11 cellular contexts compared by ENCODE assay signal in the genomic region with DNA sequence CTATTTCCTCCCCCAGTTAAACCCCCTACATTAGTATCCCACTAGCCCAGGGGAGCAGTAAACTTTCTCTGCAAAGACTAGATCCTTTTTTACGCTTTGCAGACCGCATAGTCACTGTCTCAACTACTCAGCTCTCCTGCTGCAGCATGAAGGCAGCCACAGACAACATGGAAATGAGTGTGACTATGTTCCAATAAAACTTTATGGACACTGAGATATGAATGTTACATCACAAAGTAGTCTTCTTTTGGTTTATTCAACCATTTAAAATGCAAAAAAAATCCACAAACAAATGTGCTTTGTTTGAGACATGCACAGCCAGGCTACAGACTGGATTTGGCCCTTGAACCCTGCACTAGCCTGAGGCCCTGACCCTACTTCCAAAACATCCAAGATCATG. TPM values are rescaled to one million over a fixed set of nuclear protein-coding genes. Genes with fewer than 3 reads are reported as not detected.
DNase-seq lines count a peak whose midpoint lies in the region; ATAC-seq and TF ChIP-seq lines count a peak whose summit lies in the region.
"Had no signal": no experiment of that assay in that cellular context is flagged by ENCODE, and none has a peak within 500 bp of the region (broad histone marks: within the 10 kb centered on the region; RNA-seq: fewer than 3 reads in every experiment).

No MANE protein-coding gene starts in this region.

- TF ChIP-seq CTCF in DND-41 (IDR thresholded peaks at IDR 0.05; ENCODE audit: borderline replicate concordance, extremely low read depth, low read length, poor library complexity, severe bottlenecking) (no peak), PC-3 (conservative IDR thresholded peaks at IDR 0.05; ENCODE audit: low read depth, low read length) (no peak), endothelial cell (IDR thresholded peaks at IDR 0.05; ENCODE audit: unreplicated experiment) (no peak), parathyroid adenoma (IDR thresholded peaks at IDR 0.05) (no peak)

- peaks cover 13% of the 10 kb centered on the region; the same call in 1 of the 2 replicates for H4K20me1 ChIP-seq in DND-41 (ENCODE audit: insufficient read depth, low read length)
- H4K20me1 ChIP-seq in PC-3 (ENCODE audit: low read length), result no peaks in the 10 kb centered on the region

- no peaks in the 10 kb centered on the region for H3F3A ChIP-seq in PC-3 (ENCODE audit: low read length, unreplicated experiment)

- peak overlapping the region; percentile 98 for H3K4me3 Mint-ChIP-seq in endothelial cell (ENCODE audit: unreplicated experiment)

- H3K4me2 ChIP-seq in DND-41 (ENCODE audit: insufficient read depth, low read length), result peak overlapping the region; percentile 94
- H3K4me2 ChIP-seq in PC-3 (ENCODE audit: low read length), result peak overlapping the region; percentile 95
- H3K4me2 ChIP-seq in parathyroid adenoma (ENCODE audit: low read length), result peak overlapping the region; percentile 89

- H3K9ac ChIP-seq in DND-41 (ENCODE audit: low read depth, low read length), result peak overlapping the region; percentile 85; the same call in 1 of the 2 replicates
- no peak overlapping the region for H3K9ac ChIP-seq in PC-3 (ENCODE audit: low read length)
- H3K9ac ChIP-seq in parathyroid adenoma, result no peak overlapping the region

- H3K27ac ChIP-seq in DND-41 (ENCODE audit: low read length), result no peak overlapping the region
- no peak overlapping the region for H3K27ac ChIP-seq in PC-3 (ENCODE audit: low read length)
- no peak overlapping the region for H3K27ac ChIP-seq in parathyroid adenoma

- no peaks in the 10 kb centered on the region for H3K9me3 ChIP-seq in DND-41 (ENCODE audit: insufficient read depth, low read length, severe bottlenecking)
- no peaks in the 10 kb centered on the region for H3K9me3 ChIP-seq in PC-3 (ENCODE audit: low read length)
- no peaks in the 10 kb centered on the region for H3K9me3 ChIP-seq in parathyroid adenoma (ENCODE audit: control insufficient read depth, low read length)
- H3K9me3 ChIP-seq in HAP-1, result no peaks in the 10 kb centered on the region

- no peak for DNase-seq in DND-41
- no peak for DNase-seq in PC-3
- DNase-seq in endothelial cell (ENCODE audit: low spot score), result no peak
- DNase-seq in NK-92 treated with Interleukin-12 subunit alpha and Interleukin-12 subunit beta, amount 100 ng/mL, for 24 hours (lab: John Stamatoyannopoulos, UW), result no peak
- DNase-seq in ecto neural progenitor cell (ENCODE audit: low spot score), result no peak
- no peak for DNase-seq in HAP-1 (ENCODE audit: low spot score in 2 of 2)
- DNase-seq: DMS79; NCI-H748 treated with DMSO at 0.1 percent for 48 hours; stimulated activated CD4-positive, alpha-beta T cell treated with anti-CD3 and anti-CD28 coated beads, Interleukin-1b, Interleukin-23, amount 100 ng/mL, for 48 hours had no signal

- peak overlapping the region in 1 of 2 experiments; percentile 98; a peak in 2 of 4 replicates for H3K4me3 ChIP-seq in DND-41 (ENCODE audit: low read depth in 1 of 2, low read length in 2 of 2)
- H3K4me3 ChIP-seq in PC-3 (ENCODE audit: low read length), result peak overlapping the region; percentile 93
- no peak overlapping the region for H3K4me3 ChIP-seq in parathyroid adenoma (ENCODE audit: low read depth, low read length)
- H3K4me3 ChIP-seq in HAP-1, result no peak overlapping the region

- POLR2A ChIA-PET in PC-3 (lab: Charles Lee; ENCODE audit: unreplicated experiment), result no interaction called here

- no peak overlapping the region for H3K27ac Mint-ChIP-seq in endothelial cell (ENCODE audit: unreplicated experiment)

- H3K4me1 ChIP-seq in DND-41 (ENCODE audit: insufficient read depth, low read length) (peaks cover 44% of the 10 kb centered on the region), PC-3 (ENCODE audit: insufficient read depth, low read length) (peaks cover 25% of the 10 kb centered on the region), parathyroid adenoma (peaks cover 23% of the 10 kb centered on the region), HAP-1 (peaks cover 10% of the 10 kb centered on the region)

- peaks cover 24% of the 10 kb centered on the region for H3K36me3 Mint-ChIP-seq in endothelial cell (ENCODE audit: low read depth, unreplicated experiment)

- H3K36me3 ChIP-seq in DND-41 (ENCODE audit: insufficient read depth, low read length), result peaks cover 24% of the 10 kb centered on the region
- no peaks in the 10 kb centered on the region for H3K36me3 ChIP-seq in PC-3 (ENCODE audit: low read depth, low read length)
- H3K36me3 ChIP-seq in parathyroid adenoma (ENCODE audit: control insufficient read depth, insufficient read depth, low read length), result no peaks in the 10 kb centered on the region
- H3K36me3 ChIP-seq in HAP-1 (replicated peaks), result peaks cover 5% of the 10 kb centered on the region

- intact Hi-C loops in PC-3 (cut with micrococcal nuclease), result no loop called here

- in situ Hi-C loops in HAP-1 (cut with MboI; ENCODE audit: low sequenced_read_pairs), result no loop called here

- H2AFZ ChIP-seq in DND-41 (ENCODE audit: low read depth, low read length) (no peak overlapping the region), PC-3 (ENCODE audit: low read length) (no peak overlapping the region), parathyroid adenoma (no peak overlapping the region)

- no TSS peak for BruUV-seq in PC-3 (replicated peaks; lab: Mats Ljungman, UMichigan)

- H3K9me3 Mint-ChIP-seq in endothelial cell (ENCODE audit: unreplicated experiment), result no peaks in the 10 kb centered on the region

- ATAC-seq in DND-41 (ENCODE audit: insufficient read depth, low read depth), result no peak
- ATAC-seq in PC-3, result no peak

- CTCF ChIA-PET in PC-3 (lab: Charles Lee), result no interaction called here

- H3K27me3 Mint-ChIP-seq in endothelial cell (ENCODE audit: unreplicated experiment), result peaks cover 14% of the 10 kb centered on the region

- H3K79me2 ChIP-seq in DND-41 (ENCODE audit: insufficient read depth, low read length) (peaks cover 73% of the 10 kb centered on the region), PC-3 (ENCODE audit: low read length) (peaks cover 55% of the 10 kb centered on the region), parathyroid adenoma (peaks cover 27% of the 10 kb centered on the region)

- H3K9me2 ChIP-seq in PC-3 (replicated peaks; ENCODE audit: low read length), result no peaks in the 10 kb centered on the region

- H3K27me3 ChIP-seq in DND-41 (ENCODE audit: insufficient read depth, low read length, poor library complexity) (no peaks in the 10 kb centered on the region), PC-3 (ENCODE audit: low read length) (no peaks in the 10 kb centered on the region), parathyroid adenoma (ENCODE audit: control insufficient read depth, insufficient read depth, low read length) (no peaks in the 10 kb centered on the region), HAP-1 (ENCODE audit: low read depth) (no peaks in the 10 kb centered on the region)

- H3K4me1 Mint-ChIP-seq in endothelial cell (ENCODE audit: unreplicated experiment), result peaks cover 36% of the 10 kb centered on the region

RNA-seq across cellular contexts. Expression of gene RNASEK, which starts 1.9 kb away (rescaled TPM):
- 169 and 195 TPM in 2 replicates for total RNA-seq in PC-3 (2014; rRNA removed)
- total RNA-seq in endothelial cell (ENCODE audit: unreplicated experiment), result 249 TPM

RNA-seq across cellular contexts. Expression of gene BCL6B, which starts 12.3 kb away (rescaled TPM):
- total RNA-seq in PC-3 (2014; rRNA removed) (0.12 TPM in 1 of 2 replicates, not detected in the other), endothelial cell (ENCODE audit: unreplicated experiment) (271 TPM)
- total RNA-seq: M059J had no signal

RNA-seq across cellular contexts. Expression of gene ALOX12, which starts 14.7 kb away (rescaled TPM):
- total RNA-seq in PC-3 (2014; rRNA removed) (not detected in 2 replicates), endothelial cell (ENCODE audit: unreplicated experiment) (not detected)
- total RNA-seq: M059J had no signal

RNA-seq across cellular contexts. Expression of gene SLC16A13, which starts 25.3 kb away (rescaled TPM):
- total RNA-seq in PC-3 (2014; rRNA removed) (0.62 and 1.7 TPM in 2 replicates), endothelial cell (ENCODE audit: unreplicated experiment) (25.8 TPM)

RNA-seq across cellular contexts. Expression of gene SLC16A11, which starts 33.4 kb away (rescaled TPM):
- total RNA-seq in PC-3 (2014; rRNA removed) (0.75 TPM in 1 of 2 replicates, not detected in the other), endothelial cell (ENCODE audit: unreplicated experiment) (0.33 TPM)
- total RNA-seq: M059J had no signal

Comparison
In these comparisons a context has a peak if more than half of its experiments do, and no peak if none do; other contexts are left out.
1. RNA of gene BCL6B, which starts 12.3 kb away (total RNA-seq): 271 TPM in endothelial cell (single experiment); 0.12 TPM in PC-3; every median in the first group is over 100 times any median in the second.
2. Peak in every context shown above with its lines, with median percentiles within 50 percentile points of each other: H3K4me2 ChIP-seq.